In genomic region chr22:46149493-46149997, GRCh38 we compare ENCODE assay signal across 8 cellular contexts. TPM values are rescaled to one million over a fixed set of nuclear protein-coding genes. Genes with fewer than 3 reads are reported as not detected.
DNase-seq lines count a peak whose midpoint lies in the region; ATAC-seq and TF ChIP-seq lines count a peak whose summit lies in the region.

No MANE protein-coding gene starts in this region.

- H3K27me3 ChIP-seq in gastroesophageal sphincter, result no peaks in the 10 kb centered on the region

- H3K9me3 Mint-ChIP-seq in neural crest cell, result no peaks in the 10 kb centered on the region

- H3K4me1 ChIP-seq in gastroesophageal sphincter (peaks cover 0 to 45% (median 21%) of the 10 kb centered on the region in 3 donors), urinary bladder (ENCODE audit: insufficient read depth) (peaks cover 2% of the 10 kb centered on the region)

- peak overlapping the region; percentile 87 to 97 for H3K4me3 ChIP-seq in gastroesophageal sphincter
- H3K4me3 ChIP-seq in urinary bladder (ENCODE audit: low read depth, low read length), result peak overlapping the region; percentile 87

- WGBS in gastroesophageal sphincter (ENCODE audit: low coverage in 1 of 2), 2 donors, result 0% methylated on average over 1 of the region's 36 CpGs; no CpG with 5 or more reads in 1 of the 2 donors
- WGBS in urinary bladder, result under 1% methylated on average over 36 of the region's 36 CpGs

- H3K27ac ChIP-seq in gastroesophageal sphincter (peak overlapping the region; percentile 80 to 97 (median 84)), urinary bladder (ENCODE audit: low read depth) (peak overlapping the region; percentile 82)

- no peak for TF ChIP-seq POLR2A in gastroesophageal sphincter (IDR thresholded peaks at IDR 0.05)

- H3K36me3 Mint-ChIP-seq in neural crest cell (ENCODE audit: low read depth), result no peaks in the 10 kb centered on the region

- no peak for TF ChIP-seq CTCF in gastroesophageal sphincter (IDR thresholded peaks at IDR 0.05)
- TF ChIP-seq CTCF in neural crest cell (conservative IDR thresholded peaks at IDR 0.05), result no peak

- DNase-seq in NCI-H524 treated with DMSO at 0.1 percent for 48 hours (lab: John Stamatoyannopoulos, UW) (peak; percentile 5), neural crest cell (ENCODE audit: low read depth, low spot score) (no peak), NCI-H2081 (lab: John Stamatoyannopoulos, UW) (no peak), cerebellum (ENCODE audit: low spot score) (no peak)
- DNase-seq in activated effector memory CD4-positive, alpha-beta T cell treated with Interleukin-2 at 50 U/mL for 16 hours, result peak; percentile 21

- H3K27me3 Mint-ChIP-seq in neural crest cell (ENCODE audit: low read depth), result peaks cover 49% of the 10 kb centered on the region

- H3K4me3 Mint-ChIP-seq in neural crest cell, result peak overlapping the region; percentile 89

- H3K9me3 ChIP-seq in gastroesophageal sphincter, result no peaks in the 10 kb centered on the region

- ATAC-seq in GM18502 (IDR thresholded peaks at IDR 0.05; ENCODE audit: poor library complexity, unreplicated experiment) (peak; percentile 8), gastroesophageal sphincter (peak; percentile 46)

- peaks cover 15% of the 10 kb centered on the region for H3K4me1 Mint-ChIP-seq in neural crest cell

- H3K27ac Mint-ChIP-seq in neural crest cell (ENCODE audit: unreplicated experiment), result no peak overlapping the region

- peaks cover 0 to 18% of the 10 kb centered on the region in 2 donors for H3K36me3 ChIP-seq in gastroesophageal sphincter
- no peaks in the 10 kb centered on the region for H3K36me3 ChIP-seq in urinary bladder (ENCODE audit: insufficient read depth)

- peak; percentile 34 for TF ChIP-seq EP300 in gastroesophageal sphincter (IDR thresholded peaks at IDR 0.05)

RNA-seq across cellular contexts. Expression of gene PPARA, which starts 0.8 kb away (rescaled TPM):
- 10 to 100 TPM; 19.5 to 28.5 (median 26.9) TPM for total RNA-seq in gastroesophageal sphincter
- 15.6 and 18.1 TPM in 2 replicates for total RNA-seq in neural crest cell
- 22.8 TPM for total RNA-seq in urinary bladder
- 12.5 TPM for polyA plus RNA-seq in urinary bladder
- 9.1 TPM for total RNA-seq in cerebellum

Comparison
In these comparisons a context has a peak if more than half of its experiments do, and no peak if none do; other contexts are left out.
1. DNase-seq: peak in NCI-H524 treated with DMSO at 0.1 percent for 48 hours (single experiment) and activated effector memory CD4-positive, alpha-beta T cell treated with Interleukin-2 at 50 U/mL for 16 hours (single experiment); none in neural crest cell (single experiment), NCI-H2081 (0 of 2) and cerebellum (single experiment).